In the genomic region with DNA sequence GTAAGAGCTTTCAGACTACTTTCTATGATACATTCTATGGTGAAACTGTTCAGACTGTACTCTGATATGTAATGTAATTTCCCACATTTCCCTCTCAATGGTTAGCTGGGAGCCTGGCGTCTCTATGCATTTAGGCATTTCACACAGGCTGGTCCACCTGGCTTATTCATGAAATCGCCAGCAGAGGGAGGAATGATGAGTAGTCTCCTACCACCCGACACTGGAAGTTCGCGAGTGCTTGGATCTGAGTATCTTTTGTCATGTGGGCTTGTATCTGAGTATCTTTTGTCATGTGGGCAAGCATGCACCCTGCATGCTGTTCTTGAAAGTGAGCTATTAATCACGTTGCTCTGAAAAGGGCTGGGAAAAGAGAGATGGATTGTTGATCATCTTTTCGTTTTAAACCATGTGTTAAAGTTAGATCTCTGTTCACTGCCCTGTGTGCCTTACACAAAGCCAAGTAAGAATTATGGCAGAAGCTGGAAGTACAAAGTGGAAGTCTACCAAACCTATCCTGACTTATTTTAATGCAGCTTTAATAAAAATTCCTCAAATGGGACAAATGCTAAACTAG, we compare ENCODE assay signal across 8 cellular contexts.
DNase-seq lines count a peak whose midpoint lies in the region; ATAC-seq and TF ChIP-seq lines count a peak whose summit lies in the region.

No MANE protein-coding gene starts in this region.

- no peak overlapping the region for H3K4me3 Mint-ChIP-seq in stimulated activated naive CD8-positive, alpha-beta T cell treated with anti-CD3 and anti-CD28 coated beads, Interleukin-15, amount 100 ng/mL, for 72 hours
- no peak overlapping the region for H3K4me3 Mint-ChIP-seq in nephron

- TF ChIP-seq CTCF in nephron (IDR thresholded peaks at IDR 0.05; ENCODE audit: unreplicated experiment in 3 of 3) = peak; percentile 31 to 48 (median 39)

- H3K4me1 Mint-ChIP-seq in stimulated activated naive CD8-positive, alpha-beta T cell treated with anti-CD3 and anti-CD28 coated beads, Interleukin-15, amount 100 ng/mL, for 72 hours = no peaks in the 10 kb centered on the region
- H3K4me1 Mint-ChIP-seq in nephron = peaks cover 15% of the 10 kb centered on the region

- no peak overlapping the region for H3K27ac Mint-ChIP-seq in stimulated activated naive CD8-positive, alpha-beta T cell treated with anti-CD3 and anti-CD28 coated beads, Interleukin-15, amount 100 ng/mL, for 72 hours
- H3K27ac Mint-ChIP-seq in nephron = no peak overlapping the region

- no peaks in the 10 kb centered on the region for H3K9me3 Mint-ChIP-seq in stimulated activated naive CD8-positive, alpha-beta T cell treated with anti-CD3 and anti-CD28 coated beads, Interleukin-15, amount 100 ng/mL, for 72 hours
- H3K9me3 Mint-ChIP-seq in nephron = no peaks in the 10 kb centered on the region

- H3K36me3 Mint-ChIP-seq in nephron (ENCODE audit: low read depth) = peaks cover 5% of the 10 kb centered on the region

- ATAC-seq in stimulated activated naive CD8-positive, alpha-beta T cell treated with anti-CD3 and anti-CD28 coated beads, Interleukin-15, Interleukin-2, amounts not matched to agents 100 U/mL and 50 U/mL, for 24 hours = no peak
- ATAC-seq in stimulated activated naive CD8-positive, alpha-beta T cell treated with anti-CD3 and anti-CD28 coated beads, Interleukin-15, amount 100 ng/mL, for 72 hours = no peak
- no peak for ATAC-seq in GM21360 (IDR thresholded peaks at IDR 0.05; ENCODE audit: unreplicated experiment)

- DNase-seq in stimulated activated naive CD8-positive, alpha-beta T cell treated with anti-CD3 and anti-CD28 coated beads, Interleukin-15, Interleukin-2, amounts not matched to agents 100 U/mL and 50 U/mL, for 24 hours = peak; percentile 28
- DNase-seq in stimulated activated naive CD8-positive, alpha-beta T cell treated with anti-CD3 and anti-CD28 coated beads, Interleukin-15, amount 100 ng/mL, for 72 hours = no peak
- DNase-seq in NCI-H2029 treated with DMSO at 0.1 percent for 48 hours (lab: John Stamatoyannopoulos, UW) = peak; percentile 1
- peak; percentile 46 for DNase-seq in dermis blood vessel endothelial cell
- no peak for DNase-seq in NCI-H187 treated with DMSO at 0.1 percent for 48 hours (lab: John Stamatoyannopoulos, UW)
- DNase-seq in T-helper 1 cell = no peak

- peaks cover 40% of the 10 kb centered on the region for H3K27me3 Mint-ChIP-seq in stimulated activated naive CD8-positive, alpha-beta T cell treated with anti-CD3 and anti-CD28 coated beads, Interleukin-15, amount 100 ng/mL, for 72 hours
- H3K27me3 Mint-ChIP-seq in nephron (ENCODE audit: low read depth) = peaks cover 13% of the 10 kb centered on the region

Comparison
In these comparisons a context has a peak if more than half of its experiments do, and no peak if none do; other contexts are left out.
1. DNase-seq: peak in stimulated activated naive CD8-positive, alpha-beta T cell treated with anti-CD3 and anti-CD28 coated beads, Interleukin-15, Interleukin-2, amounts not matched to agents 100 U/mL and 50 U/mL, for 24 hours (single experiment), NCI-H2029 treated with DMSO at 0.1 percent for 48 hours (single experiment) and dermis blood vessel endothelial cell (single experiment); none in stimulated activated naive CD8-positive, alpha-beta T cell treated with anti-CD3 and anti-CD28 coated beads, Interleukin-15, amount 100 ng/mL, for 72 hours (0 of 2), NCI-H187 treated with DMSO at 0.1 percent for 48 hours (single experiment) and T-helper 1 cell (0 of 5).